In the genomic region with DNA sequence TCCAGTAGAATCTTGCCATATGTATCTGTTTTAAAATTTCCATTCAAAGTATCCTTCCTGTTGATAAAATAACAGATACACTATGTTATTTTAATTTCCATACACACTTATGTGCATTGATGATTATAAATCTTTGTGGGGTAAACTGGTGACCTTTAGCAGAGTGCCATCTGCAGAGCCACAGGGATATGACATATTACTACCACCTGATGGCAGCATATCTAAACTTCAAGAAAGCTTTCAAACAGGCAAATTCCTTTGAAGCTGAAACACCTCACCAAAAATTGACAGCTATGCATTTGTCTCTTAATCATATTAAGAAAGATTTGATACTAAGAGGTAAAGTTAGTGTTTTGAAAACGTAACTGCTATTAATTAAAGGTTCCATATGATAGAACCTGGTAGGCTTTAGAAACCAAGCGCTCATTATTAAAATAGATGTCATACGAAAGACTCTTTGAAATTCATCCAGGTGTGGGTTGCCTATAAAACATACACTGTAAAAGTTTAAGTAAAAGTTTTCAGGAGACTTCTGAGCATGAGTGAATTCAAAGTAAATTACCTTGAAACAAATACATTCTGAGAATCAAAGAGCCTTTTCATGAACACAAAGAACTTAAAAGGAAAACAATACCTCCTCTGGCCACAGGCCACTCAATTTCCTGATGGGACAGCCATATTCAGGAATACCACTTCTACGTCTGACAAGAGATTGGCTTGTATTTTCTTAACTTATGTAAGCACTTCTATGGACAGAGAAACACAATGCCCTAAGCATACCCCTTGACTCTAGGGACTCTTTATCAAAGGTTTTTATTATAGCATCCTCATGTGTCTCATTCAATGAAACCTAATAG, we compare ENCODE assay signal across 8 cellular contexts.
A peak's percentile ranks its signal among the peaks of the same experiment; 100 is the strongest.
DNase-seq lines count a peak whose midpoint lies in the region; ATAC-seq and TF ChIP-seq lines count a peak whose summit lies in the region.

No MANE protein-coding gene starts in this region.

- H3K9ac ChIP-seq in SK-N-MC (ENCODE audit: insufficient read length): no peak overlapping the region

- H3K9me3 Mint-ChIP-seq in nephron progenitor cell: no peaks in the 10 kb centered on the region

- peak; percentile 44 to 51 for DNase-seq in cardiac muscle cell (ENCODE audit: low read depth in 1 of 2, low spot score in 1 of 2)
- no peak for DNase-seq in cardiac septum (ENCODE audit: low spot score)
- peak; percentile 14 for DNase-seq in SK-N-MC (ENCODE audit: low read depth, low spot score)
- DNase-seq in epithelial cell of prostate (ENCODE audit: low read depth, low spot score): peak; percentile 2
- peak; percentile 4 for DNase-seq in nephron progenitor cell
- DNase-seq in OCI-M2 (lab: John Stamatoyannopoulos, UW; ENCODE audit: unreplicated experiment): no peak

- H3K4me3 Mint-ChIP-seq in nephron progenitor cell: no peak overlapping the region

- H3K27me3 Mint-ChIP-seq in nephron progenitor cell (ENCODE audit: low read depth, poor library complexity): no peaks in the 10 kb centered on the region

- H3K9me3 ChIP-seq in cardiac muscle cell (ENCODE audit: low read depth) (no peaks in the 10 kb centered on the region), SK-N-MC (ENCODE audit: low read depth, low read length) (no peaks in the 10 kb centered on the region)

- TF ChIP-seq EP300 in Ishikawa (IDR thresholded peaks at IDR 0.05; ENCODE audit: borderline replicate concordance): no peak

- no peaks in the 10 kb centered on the region for H3K36me3 Mint-ChIP-seq in nephron progenitor cell (ENCODE audit: low read depth)

- ATAC-seq in GM21576 (IDR thresholded peaks at IDR 0.05; ENCODE audit: unreplicated experiment): peak; percentile 87

- peak; percentile 81 for TF ChIP-seq RAD21 in Ishikawa (IDR thresholded peaks at IDR 0.05; ENCODE audit: low read depth)

- H3K36me3 ChIP-seq in cardiac muscle cell (no peaks in the 10 kb centered on the region), SK-N-MC (ENCODE audit: insufficient read depth, low read length) (no peaks in the 10 kb centered on the region)

- H3K27ac ChIP-seq in cardiac muscle cell (no peak overlapping the region), SK-N-MC (no peak overlapping the region), epithelial cell of prostate (no peak overlapping the region)

- TF ChIP-seq CTCF in cardiac muscle cell (IDR thresholded peaks at IDR 0.05; ENCODE audit: low read depth, low read length): peak; percentile 54
- peak; percentile 52 for TF ChIP-seq CTCF in nephron progenitor cell (IDR thresholded peaks at IDR 0.05)

- no peaks in the 10 kb centered on the region for H3K4me1 ChIP-seq in cardiac muscle cell (ENCODE audit: low read depth)

- intact Hi-C loops in cardiac septum (cut with DNase I): loop anchor here (10.0 kb wide), 1 partner anchor 170 kb away; no protein-coding TSS in a partner anchor

- no peak overlapping the region for H3K4me3 ChIP-seq in cardiac muscle cell
- no peak overlapping the region for H3K4me3 ChIP-seq in SK-N-MC

- no peaks in the 10 kb centered on the region for H3K4me1 Mint-ChIP-seq in nephron progenitor cell

- no peak overlapping the region for H3K27ac Mint-ChIP-seq in nephron progenitor cell

- no peaks in the 10 kb centered on the region for H3K27me3 ChIP-seq in cardiac muscle cell

TF ChIP-seq in Ishikawa, 13 proteins besides CTCF, POLR2A, EP300 and RAD21:
- no peak for TF ChIP-seq TAF1 (IDR thresholded peaks at IDR 0.05; ENCODE audit: low read depth)
- TF ChIP-seq, protein P1, sequence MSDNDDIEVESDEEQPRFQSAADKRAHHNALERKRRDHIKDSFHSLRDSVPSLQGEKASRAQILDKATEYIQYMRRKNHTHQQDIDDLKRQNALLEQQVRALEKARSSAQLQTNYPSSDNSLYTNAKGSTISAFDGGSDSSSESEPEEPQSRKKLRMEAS (IDR thresholded peaks at IDR 0.05): no peak
- TF ChIP-seq, protein P2, sequence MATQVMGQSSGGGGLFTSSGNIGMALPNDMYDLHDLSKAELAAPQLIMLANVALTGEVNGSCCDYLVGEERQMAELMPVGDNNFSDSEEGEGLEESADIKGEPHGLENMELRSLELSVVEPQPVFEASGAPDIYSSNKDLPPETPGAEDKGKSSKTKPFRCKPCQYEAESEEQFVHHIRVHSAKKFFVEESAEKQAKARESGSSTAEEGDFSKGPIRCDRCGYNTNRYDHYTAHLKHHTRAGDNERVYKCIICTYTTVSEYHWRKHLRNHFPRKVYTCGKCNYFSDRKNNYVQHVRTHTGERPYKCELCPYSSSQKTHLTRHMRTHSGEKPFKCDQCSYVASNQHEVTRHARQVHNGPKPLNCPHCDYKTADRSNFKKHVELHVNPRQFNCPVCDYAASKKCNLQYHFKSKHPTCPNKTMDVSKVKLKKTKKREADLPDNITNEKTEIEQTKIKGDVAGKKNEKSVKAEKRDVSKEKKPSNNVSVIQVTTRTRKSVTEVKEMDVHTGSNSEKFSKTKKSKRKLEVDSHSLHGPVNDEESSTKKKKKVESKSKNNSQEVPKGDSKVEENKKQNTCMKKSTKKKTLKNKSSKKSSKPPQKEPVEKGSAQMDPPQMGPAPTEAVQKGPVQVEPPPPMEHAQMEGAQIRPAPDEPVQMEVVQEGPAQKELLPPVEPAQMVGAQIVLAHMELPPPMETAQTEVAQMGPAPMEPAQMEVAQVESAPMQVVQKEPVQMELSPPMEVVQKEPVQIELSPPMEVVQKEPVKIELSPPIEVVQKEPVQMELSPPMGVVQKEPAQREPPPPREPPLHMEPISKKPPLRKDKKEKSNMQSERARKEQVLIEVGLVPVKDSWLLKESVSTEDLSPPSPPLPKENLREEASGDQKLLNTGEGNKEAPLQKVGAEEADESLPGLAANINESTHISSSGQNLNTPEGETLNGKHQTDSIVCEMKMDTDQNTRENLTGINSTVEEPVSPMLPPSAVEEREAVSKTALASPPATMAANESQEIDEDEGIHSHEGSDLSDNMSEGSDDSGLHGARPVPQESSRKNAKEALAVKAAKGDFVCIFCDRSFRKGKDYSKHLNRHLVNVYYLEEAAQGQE (IDR thresholded peaks at IDR 0.05; ENCODE audit: low read depth): no peak
- no peak for TF ChIP-seq EGR1 (IDR thresholded peaks at IDR 0.05)
- no peak for TF ChIP-seq ZBTB7A (IDR thresholded peaks at IDR 0.05; ENCODE audit: low read depth)
- no peak for TF ChIP-seq TEAD4 (IDR thresholded peaks at IDR 0.05)
- TF ChIP-seq YY1 (IDR thresholded peaks at IDR 0.05; ENCODE audit: low read depth): no peak
- no peak for TF ChIP-seq CEBPB (IDR thresholded peaks at IDR 0.05)
- TF ChIP-seq CREB1 (IDR thresholded peaks at IDR 0.05; ENCODE audit: low read depth): no peak
- no peak for TF ChIP-seq TCF12 (IDR thresholded peaks at IDR 0.05; ENCODE audit: low read depth)
- no peak for TF ChIP-seq NFIC (IDR thresholded peaks at IDR 0.05)
- no peak for TF ChIP-seq FOXM1 (IDR thresholded peaks at IDR 0.05; ENCODE audit: borderline replicate concordance, low read depth)
- TF ChIP-seq, protein P3, sequence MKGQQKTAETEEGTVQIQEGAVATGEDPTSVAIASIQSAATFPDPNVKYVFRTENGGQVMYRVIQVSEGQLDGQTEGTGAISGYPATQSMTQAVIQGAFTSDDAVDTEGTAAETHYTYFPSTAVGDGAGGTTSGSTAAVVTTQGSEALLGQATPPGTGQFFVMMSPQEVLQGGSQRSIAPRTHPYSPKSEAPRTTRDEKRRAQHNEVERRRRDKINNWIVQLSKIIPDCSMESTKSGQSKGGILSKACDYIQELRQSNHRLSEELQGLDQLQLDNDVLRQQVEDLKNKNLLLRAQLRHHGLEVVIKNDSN (IDR thresholded peaks at IDR 0.05): no peak

Comparison
In these comparisons a context has a peak if more than half of its experiments do, and no peak if none do; other contexts are left out.
1. DNase-seq: peak in cardiac muscle cell (2 of 2), SK-N-MC (single experiment), epithelial cell of prostate (single experiment) and nephron progenitor cell (single experiment); none in cardiac septum (single experiment) and OCI-M2 (single experiment).